ENCODE assay signal across 19 cellular contexts in genomic region chr15:41689834-41690233, GRCh38. TPM values are rescaled to one million over a fixed set of nuclear protein-coding genes. Genes with fewer than 3 reads are reported as not detected.
A peak's percentile ranks its signal among the peaks of the same experiment; 100 is the strongest.
DNase-seq lines count a peak whose midpoint lies in the region; ATAC-seq and TF ChIP-seq lines count a peak whose summit lies in the region.
"Had no signal": no experiment of that assay in that cellular context is flagged by ENCODE, and none has a peak within 500 bp of the region (broad histone marks: within the 10 kb centered on the region; RNA-seq: fewer than 3 reads in every experiment).

No MANE protein-coding gene starts in this region.

- peaks cover 65% of the 10 kb centered on the region for H3K4me1 Mint-ChIP-seq in activated T-cell treated with anti-CD3 and anti-CD28 coated beads, Interleukin-2, amount 50 U/mL, for 24 hours (ENCODE audit: low read depth)
- peaks cover 55 to 74% of the 10 kb centered on the region in 2 donors for H3K4me1 Mint-ChIP-seq in immature natural killer cell

- H3K27me3 Mint-ChIP-seq in activated T-cell treated with anti-CD3 and anti-CD28 coated beads, Interleukin-2, amount 50 U/mL, for 24 hours, result no peaks in the 10 kb centered on the region
- no peaks in the 10 kb centered on the region for H3K27me3 Mint-ChIP-seq in immature natural killer cell (ENCODE audit: low read depth in 3 of 3)

- no peak overlapping the region for H3K4me3 ChIP-seq in HL-60 (replicated peaks; ENCODE audit: insufficient read depth, low read length)
- H3K4me3 ChIP-seq: adrenal gland, GM12878 had no signal

- no peak overlapping the region for H3K4me3 Mint-ChIP-seq in activated T-cell treated with anti-CD3 and anti-CD28 coated beads, Interleukin-2, amount 50 U/mL, for 24 hours
- H3K4me3 Mint-ChIP-seq in immature natural killer cell, result peak overlapping the region in 1 of 5 donors; percentile 27

- no peak overlapping the region for H3K27ac ChIP-seq in HL-60 (replicated peaks)
- H3K27ac ChIP-seq: adrenal gland had no signal

- peaks cover 12% of the 10 kb centered on the region for H3K36me3 Mint-ChIP-seq in activated T-cell treated with anti-CD3 and anti-CD28 coated beads, Interleukin-2, amount 50 U/mL, for 24 hours (ENCODE audit: low read depth)
- no peaks in the 10 kb centered on the region for H3K36me3 Mint-ChIP-seq in immature natural killer cell

- H3K27ac Mint-ChIP-seq in activated T-cell treated with anti-CD3 and anti-CD28 coated beads, Interleukin-2, amount 50 U/mL, for 24 hours, result peak overlapping the region; percentile 88
- peak overlapping the region in 4 of 6 donors; percentile 10 to 55 (median 40) for H3K27ac Mint-ChIP-seq in immature natural killer cell

- no peak for DNase-seq in activated T-cell treated with anti-CD3 and anti-CD28 coated beads, Interleukin-2, amount 50 U/mL, for 24 hours
- DNase-seq in activated T-cell treated with anti-CD3 and anti-CD28 coated beads, Interleukin-2, amount 50 U/mL, for 1 hour, result no peak
- DNase-seq in HL-60 (ENCODE audit: low read depth in 1 of 2, low spot score in 1 of 2), result peak; percentile 31 to 66
- DNase-seq in SKM-1 treated with dmso at 0.1 percent for 144 hours (lab: John Stamatoyannopoulos, UW; ENCODE audit: unreplicated experiment), result peak; percentile 73
- DNase-seq in immature natural killer cell, result no peak
- no peak for DNase-seq in NCI-H2227 (lab: John Stamatoyannopoulos, UW; ENCODE audit: unreplicated experiment)
- DNase-seq: activated CD8-positive, alpha-beta memory T cell treated with anti-CD3 and anti-CD28 coated beads, Interleukin-2, amount 50 U/mL, for 48 hours; adrenal gland; KG1; left ventricle myocardium superior; NCI-H1417 treated with DMSO at 0.1 percent for 48 hours; NCI-H82; occipital lobe; stimulated activated CD4-positive, alpha-beta T cell treated with anti-CD3 and anti-CD28 coated beads, Interleukin-1b, Interleukin-23, amount 100 ng/mL, for 48 hours; SW 1271 had no signal

- H3K9me3 Mint-ChIP-seq in activated T-cell treated with anti-CD3 and anti-CD28 coated beads, Interleukin-2, amount 50 U/mL, for 24 hours, result no peaks in the 10 kb centered on the region
- no peaks in the 10 kb centered on the region for H3K9me3 Mint-ChIP-seq in immature natural killer cell

- ATAC-seq in GM19397 (IDR thresholded peaks at IDR 0.05; ENCODE audit: unreplicated experiment), result no peak
- ATAC-seq in GM21423 (IDR thresholded peaks at IDR 0.05; ENCODE audit: unreplicated experiment), result no peak
- ATAC-seq: left ventricle myocardium superior, sciatic nerve had no signal

- no peak for TF ChIP-seq CTCF in HL-60 (IDR thresholded peaks at IDR 0.05; ENCODE audit: insufficient read depth, low read length)

- H3K27me3 ChIP-seq in HL-60 (ENCODE audit: insufficient read depth, poor library complexity, severe bottlenecking), result no peaks in the 10 kb centered on the region
- H3K27me3 ChIP-seq: adrenal gland had no signal

RNA-seq across cellular contexts. Expression of gene MGA, which starts 29.6 kb away (rescaled TPM):
- polyA plus RNA-seq in immature natural killer cell, result 10 to 100 TPM in 1 of 3 donors, 1 to 10 TPM in 2; 3.3 to 23.8 (median 5.9) TPM

Comparison
In these comparisons a context has a peak if more than half of its experiments do, and no peak if none do; other contexts are left out.
1. DNase-seq: peak in HL-60 (2 of 2) and SKM-1 treated with dmso at 0.1 percent for 144 hours (single experiment); none in activated T-cell treated with anti-CD3 and anti-CD28 coated beads, Interleukin-2, amount 50 U/mL, for 24 hours (single experiment), activated T-cell treated with anti-CD3 and anti-CD28 coated beads, Interleukin-2, amount 50 U/mL, for 1 hour (single experiment), immature natural killer cell (0 of 3) and NCI-H2227 (single experiment).